ENCODE assay signal across 10 cellular contexts in the genomic region with DNA sequence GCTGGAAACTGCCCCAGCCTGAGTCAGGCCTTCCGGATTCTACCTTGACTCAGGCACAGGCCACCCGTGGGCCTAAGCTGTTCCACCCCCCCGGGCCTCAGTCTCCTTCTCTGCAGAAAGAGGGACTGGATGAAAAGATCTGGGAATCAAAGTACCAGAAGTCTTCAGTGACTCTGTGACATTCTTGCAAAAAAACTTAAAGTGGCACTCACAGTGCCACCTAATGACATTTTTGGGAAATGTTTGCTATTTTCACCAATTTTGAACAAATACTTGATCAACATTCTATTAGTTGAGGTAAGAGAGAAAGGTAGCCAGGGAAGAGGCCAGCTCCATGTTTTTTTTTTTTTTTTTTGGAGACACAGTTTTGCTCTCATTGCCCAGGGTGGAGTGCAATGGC. TPM values are rescaled to one million over a fixed set of nuclear protein-coding genes. Genes with fewer than 3 reads are reported as not detected.
DNase-seq lines count a peak whose midpoint lies in the region; ATAC-seq and TF ChIP-seq lines count a peak whose summit lies in the region.
"Had no signal": no experiment of that assay in that cellular context is flagged by ENCODE, and none has a peak within 500 bp of the region (broad histone marks: within the 10 kb centered on the region; RNA-seq: fewer than 3 reads in every experiment).

No MANE protein-coding gene starts in this region.

- in situ Hi-C loops in astrocyte of the spinal cord (cut with HindIII; ENCODE audit: low sequenced_read_pairs), result no loop called here

- TF ChIP-seq CTCF in HEK293 (tag by site-specific recombination; IDR thresholded peaks at IDR 0.05), result no peak
- peak; percentile 45 for TF ChIP-seq CTCF in astrocyte of the spinal cord (IDR thresholded peaks at IDR 0.05; ENCODE audit: low read depth, low read length)
- no peak for TF ChIP-seq CTCF in natural killer cell (IDR thresholded peaks at IDR 0.05)
- TF ChIP-seq CTCF in right atrium auricular region (IDR thresholded peaks at IDR 0.05), result no peak

- H3K4me3 ChIP-seq in CD4-positive, CD25-positive, alpha-beta regulatory T cell (ENCODE audit: low read depth, low read length), result no peak overlapping the region
- no peak overlapping the region for H3K4me3 ChIP-seq in HEK293 (ENCODE audit: low read depth, low read length)
- H3K4me3 ChIP-seq in astrocyte of the spinal cord (ENCODE audit: low read depth, low read length), result no peak overlapping the region
- H3K4me3 ChIP-seq in right atrium auricular region, result no peak overlapping the region

- no peaks in the 10 kb centered on the region for H3K27me3 Mint-ChIP-seq in CD4-positive, CD25-positive, alpha-beta regulatory T cell
- peaks cover 8% of the 10 kb centered on the region in 2 donors for H3K27me3 Mint-ChIP-seq in natural killer cell (ENCODE audit: low read depth in 2 of 2)

- no peak overlapping the region for H3K27ac Mint-ChIP-seq in CD4-positive, CD25-positive, alpha-beta regulatory T cell
- H3K27ac Mint-ChIP-seq in natural killer cell, result no peak overlapping the region

- intact Hi-C loops in natural killer cell (cut with micrococcal nuclease), result loop anchor here (1.0 kb wide), 2 partner anchors 302 to 1186 kb away; no protein-coding TSS in a partner anchor

- no peak overlapping the region for H3K4me3 Mint-ChIP-seq in CD4-positive, CD25-positive, alpha-beta regulatory T cell
- no peak overlapping the region for H3K4me3 Mint-ChIP-seq in natural killer cell

- peak in 2 of 3 donors; percentile 29 to 50 for DNase-seq in CD4-positive, CD25-positive, alpha-beta regulatory T cell
- DNase-seq in astrocyte of the spinal cord (ENCODE audit: low read depth, low spot score) (no peak), medulla oblongata (ENCODE audit: extremely low spot score) (peak; percentile 24), natural killer cell (no peak), SKM-1 (lab: John Stamatoyannopoulos, UW; ENCODE audit: unreplicated experiment) (no peak), right atrium auricular region (ENCODE audit: low spot score) (no peak)
- DNase-seq: activated T-cell treated with anti-CD3 and anti-CD28 coated beads, Interleukin-2, amount 50 U/mL, for 1 hour; stimulated activated naive CD4-positive, alpha-beta T cell treated with Interleukin-2 at 50 U/mL for 16 hours had no signal

- no peaks in the 10 kb centered on the region for H3K4me1 Mint-ChIP-seq in CD4-positive, CD25-positive, alpha-beta regulatory T cell
- H3K4me1 Mint-ChIP-seq in natural killer cell, result peaks cover 7 to 9% of the 10 kb centered on the region in 2 donors

- no peaks in the 10 kb centered on the region for H3K9me3 ChIP-seq in CD4-positive, CD25-positive, alpha-beta regulatory T cell (ENCODE audit: control insufficient read depth in 2 of 2, low read length in 2 of 2)
- no peaks in the 10 kb centered on the region for H3K9me3 ChIP-seq in HEK293 (ENCODE audit: control insufficient read depth, insufficient read depth, low read depth, low read length)
- no peaks in the 10 kb centered on the region for H3K9me3 ChIP-seq in right atrium auricular region

- no peak overlapping the region for H3K27ac ChIP-seq in CD4-positive, CD25-positive, alpha-beta regulatory T cell (ENCODE audit: insufficient read depth, low read length, poor library complexity, severe bottlenecking)
- no peak overlapping the region for H3K27ac ChIP-seq in HEK293 (ENCODE audit: extremely low read depth, low read depth, low read length)
- no peak overlapping the region for H3K27ac ChIP-seq in right atrium auricular region

- CTCF ChIA-PET in HEK293 (lab: Yijun Ruan, JAX), result interaction anchor here (0.6 to 10.8 kb wide), 28 partner anchors 11 to 496 kb away, joined by 3 to 169 read pairs (median 4); a partner anchor contains a TSS

- H3K27me3 ChIP-seq in CD4-positive, CD25-positive, alpha-beta regulatory T cell (ENCODE audit: control insufficient read depth, insufficient read depth, low read length), result no peaks in the 10 kb centered on the region
- no peaks in the 10 kb centered on the region for H3K27me3 ChIP-seq in right atrium auricular region

- H3K36me3 Mint-ChIP-seq in CD4-positive, CD25-positive, alpha-beta regulatory T cell, result no peaks in the 10 kb centered on the region
- H3K36me3 Mint-ChIP-seq in natural killer cell, result no peaks in the 10 kb centered on the region

- H3K9me3 Mint-ChIP-seq in CD4-positive, CD25-positive, alpha-beta regulatory T cell, result no peaks in the 10 kb centered on the region
- no peaks in the 10 kb centered on the region for H3K9me3 Mint-ChIP-seq in natural killer cell

- H3K4me1 ChIP-seq in CD4-positive, CD25-positive, alpha-beta regulatory T cell (ENCODE audit: control insufficient read depth, insufficient read depth, low read length, poor library complexity, severe bottlenecking), result no peaks in the 10 kb centered on the region
- H3K4me1 ChIP-seq in HEK293 (ENCODE audit: control insufficient read depth, insufficient read depth, low read length) (peaks cover 4% of the 10 kb centered on the region), right atrium auricular region (no peaks in the 10 kb centered on the region)

- no peak for ATAC-seq in CD4-positive, CD25-positive, alpha-beta regulatory T cell (ENCODE audit: low read depth in 2 of 2)
- ATAC-seq in HG03342 (IDR thresholded peaks at IDR 0.05; ENCODE audit: unreplicated experiment), result no peak
- no peak for ATAC-seq in natural killer cell

- POLR2A ChIA-PET in HEK293 (lab: Yijun Ruan, JAX), result no interaction called here

- H3K36me3 ChIP-seq in CD4-positive, CD25-positive, alpha-beta regulatory T cell (ENCODE audit: control insufficient read depth, insufficient read depth, low read length), result no peaks in the 10 kb centered on the region
- H3K36me3 ChIP-seq in HEK293 (ENCODE audit: control insufficient read depth in 2 of 2, insufficient read depth in 1 of 2, low read length in 2 of 2), result no peaks in the 10 kb centered on the region
- no peaks in the 10 kb centered on the region for H3K36me3 ChIP-seq in right atrium auricular region

TF ChIP-seq in HEK293, 187 proteins besides CTCF, POLR2A, EP300 and RAD21:
- TF ChIP-seq ZNF37A (tag by site-specific recombination; IDR thresholded peaks at IDR 0.05), result no peak
- TF ChIP-seq ZIC2 (tag by site-specific recombination; IDR thresholded peaks at IDR 0.05), result no peak
- peak; percentile 38 for TF ChIP-seq ZNF654 (tag by site-specific recombination; IDR thresholded peaks at IDR 0.05; ENCODE audit: low read depth)
- no peak for TF ChIP-seq ZNF169 (tag by site-specific recombination; IDR thresholded peaks at IDR 0.05)
- TF ChIP-seq ZNF529 (tag by site-specific recombination; IDR thresholded peaks at IDR 0.05; ENCODE audit: insufficient replicate concordance), result no peak
- TF ChIP-seq ZNF114 (tag by site-specific recombination; IDR thresholded peaks at IDR 0.05), result no peak

RNA-seq across cellular contexts. Expression of a gene that starts 48.3 kb away (rescaled TPM):
- 16.1 TPM for total RNA-seq in CD4-positive, CD25-positive, alpha-beta regulatory T cell
- 10 to 100 TPM; 68.7 to 91.9 (median 79.5) TPM for polyA plus RNA-seq in CD4-positive, CD25-positive, alpha-beta regulatory T cell
- total RNA-seq in natural killer cell (10 to 100 TPM; 47.0 to 71.7 (median 59.2) TPM), right atrium auricular region (100 to 1,000 TPM; 115 to 149 TPM)

Comparison
In these comparisons a context has a peak if more than half of its experiments do, and no peak if none do; other contexts are left out.
1. DNase-seq: peak in CD4-positive, CD25-positive, alpha-beta regulatory T cell (2 of 3) and medulla oblongata (single experiment); none in astrocyte of the spinal cord (single experiment), natural killer cell (single experiment), SKM-1 (single experiment) and right atrium auricular region (single experiment).